In the genomic region with DNA sequence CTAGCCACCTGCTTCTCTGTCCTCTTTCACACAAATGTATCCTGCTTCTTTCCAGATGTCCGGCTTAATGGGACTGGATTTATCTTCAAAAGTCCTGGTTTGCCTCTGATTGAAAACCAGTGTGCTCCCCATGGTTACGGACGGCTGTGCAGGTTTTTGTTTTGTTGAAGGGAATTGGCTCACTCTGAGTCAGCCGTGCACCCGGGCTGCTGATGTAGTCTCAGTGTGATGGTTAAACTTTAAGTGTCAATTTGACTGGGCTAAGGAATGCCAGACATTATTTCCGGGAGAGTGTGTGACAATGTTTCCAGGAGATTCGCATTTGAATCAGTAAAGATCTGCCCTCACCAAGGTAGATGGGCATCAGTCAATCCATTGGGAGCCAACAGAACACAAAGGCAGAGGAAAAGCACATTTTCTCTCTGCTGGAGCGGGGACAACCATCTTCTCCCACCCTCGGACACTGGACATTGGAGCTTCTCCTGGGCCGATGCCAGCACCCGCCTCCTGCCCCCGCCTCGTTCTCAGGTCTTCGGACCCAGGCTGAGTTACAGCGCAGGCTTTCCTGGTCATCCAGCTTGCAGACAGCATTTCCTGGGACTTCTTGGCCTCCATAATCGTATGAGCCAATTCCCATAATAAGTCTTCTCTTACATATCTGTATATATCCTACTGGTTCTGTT, we compare ENCODE assay signal across 13 cellular contexts.
DNase-seq lines count a peak whose midpoint lies in the region; ATAC-seq, FAIRE-seq and TF ChIP-seq lines count a peak whose summit lies in the region.
"Had no signal": no experiment of that assay in that cellular context is flagged by ENCODE, and none has a peak within 500 bp of the region (broad histone marks: within the 10 kb centered on the region; RNA-seq: fewer than 3 reads in every experiment).

No MANE protein-coding gene starts in this region.

- no peaks in the 10 kb centered on the region for H3K79me2 ChIP-seq in neural progenitor cell (ENCODE audit: low read depth)

- H2AFZ ChIP-seq in neural progenitor cell (replicated peaks) = no peak overlapping the region

- in situ Hi-C loops in KBM-7 (cut with MboI; ENCODE audit: low pct_unique_long_range_greater_than_20kb, low sequenced_read_pairs) = no loop called here

- intact Hi-C loops in esophagus muscularis mucosa (cut with DNase I) = no loop called here

- TF ChIP-seq POLR2A in A549 (IDR thresholded peaks at IDR 0.05; ENCODE audit: low read length) (no peak), esophagus muscularis mucosa (IDR thresholded peaks at IDR 0.05; ENCODE audit: low read depth) (no peak)

- H3K4me3 ChIP-seq in A549 (no peak overlapping the region), esophagus muscularis mucosa (no peak overlapping the region), neural progenitor cell (no peak overlapping the region)

- H3K4me1 Mint-ChIP-seq in neural progenitor cell = peaks cover 78% of the 10 kb centered on the region

- H3K27me3 ChIP-seq in esophagus muscularis mucosa = no peaks in the 10 kb centered on the region
- no peaks in the 10 kb centered on the region for H3K27me3 ChIP-seq in neural progenitor cell

- no peak overlapping the region for H3K9ac ChIP-seq in neural progenitor cell

- peaks cover 18% of the 10 kb centered on the region for H3K27me3 Mint-ChIP-seq in neural progenitor cell (ENCODE audit: insufficient read depth, low read depth)

- peaks cover 6% of the 10 kb centered on the region for H3K9me3 Mint-ChIP-seq in neural progenitor cell

- POLR2A ChIA-PET in A549 (lab: Yijun Ruan, JAX) = no interaction called here

- H3K9me3 ChIP-seq in A549 (no peaks in the 10 kb centered on the region), esophagus muscularis mucosa (no peaks in the 10 kb centered on the region), neural progenitor cell (ENCODE audit: low read depth) (no peaks in the 10 kb centered on the region)

- H3K27ac Mint-ChIP-seq in neural progenitor cell = peak overlapping the region; percentile 92

- H4K20me1 ChIP-seq in neural progenitor cell (ENCODE audit: low read depth) = no peaks in the 10 kb centered on the region

- no peak for FAIRE-seq in A549 (lab: Jason Lieb, UNC)
- FAIRE-seq: endometrium, TTC549 had no signal

- TF ChIP-seq RAD21 in A549 (conservative IDR thresholded peaks at IDR 0.05 in 1 of 2, IDR thresholded peaks at IDR 0.05 in 1 of 2) = no peak

- WGBS in A549 (ENCODE audit: missing lambda C conversion rate) = 53% methylated on average over 16 of the region's 16 CpGs
- 68% methylated on average over 15 of the region's 16 CpGs for WGBS in esophagus muscularis mucosa

- H3K27ac ChIP-seq in A549 = 0 out of 6 replicates have a peak overlapping the region, but pooled peaks of 1 of the 2 experiments have one; percentile 5
- peak overlapping the region; percentile 69 to 83 (median 77) for H3K27ac ChIP-seq in esophagus muscularis mucosa (replicated peaks in 1 of 4)
- peak overlapping the region; percentile 21 for H3K27ac ChIP-seq in neural progenitor cell
- H3K27ac ChIP-seq: C4-2B had no signal

- DNase-seq in A549 (ENCODE audit: low read depth in 1 of 2, low spot score in 1 of 2) (no peak), HK-2 (ENCODE audit: unreplicated experiment) (peak; percentile 72), esophagus muscularis mucosa (ENCODE audit: extremely low spot score) (no peak), neural progenitor cell (ENCODE audit: low spot score) (peak; percentile 49), KBM-7 (no peak), GM10266 (ENCODE audit: extremely low spot score) (no peak)
- DNase-seq: activated gamma-delta T cell; stimulated activated CD4-positive, alpha-beta T cell treated with anti-CD3 and anti-CD28 coated beads, Interleukin-1b, Interleukin-23, amount 100 ng/mL, for 48 hours had no signal

- TF ChIP-seq CTCF in A549 (IDR thresholded peaks at IDR 0.05) (no peak), esophagus muscularis mucosa (IDR thresholded peaks at IDR 0.05) (no peak), neural progenitor cell (IDR thresholded peaks at IDR 0.05) (no peak), GM10266 (IDR thresholded peaks at IDR 0.05; ENCODE audit: control insufficient read depth, insufficient read depth, low read depth, missing control alignments) (no peak)

- TF ChIP-seq EP300 in A549 (IDR thresholded peaks at IDR 0.05) (no peak), esophagus muscularis mucosa (IDR thresholded peaks at IDR 0.05) (no peak)

- H3F3A ChIP-seq in neural progenitor cell (ENCODE audit: low read depth) = peaks cover 50% of the 10 kb centered on the region

- H3K4me2 ChIP-seq in A549 = peak overlapping the region; percentile 15; the same call in 2 of the 3 replicates
- H3K4me2 ChIP-seq in neural progenitor cell = peak overlapping the region; percentile 17

- peak overlapping the region; percentile 22 for H3K4me3 Mint-ChIP-seq in neural progenitor cell

- H3K36me3 Mint-ChIP-seq in neural progenitor cell = no peaks in the 10 kb centered on the region

- CTCF ChIA-PET in A549 (lab: Yijun Ruan, JAX) = interaction anchor here (1.7 kb wide), 1 partner anchor 290 kb away, joined by 4 read pairs; no protein-coding TSS in a partner anchor

- no peaks in the 10 kb centered on the region for H3K36me3 ChIP-seq in esophagus muscularis mucosa
- H3K36me3 ChIP-seq in neural progenitor cell = no peaks in the 10 kb centered on the region

- H3K4me1 ChIP-seq in A549 = peaks cover 31% of the 10 kb centered on the region
- H3K4me1 ChIP-seq in esophagus muscularis mucosa = peaks cover 42 to 51% (median 47%) of the 10 kb centered on the region in 4 donors
- H3K4me1 ChIP-seq in neural progenitor cell = peaks cover 39% of the 10 kb centered on the region

- ATAC-seq in A549 (peak in 1 of 2 experiments; percentile 12; a peak in 1 of 6 replicates), GM19397 (IDR thresholded peaks at IDR 0.05; ENCODE audit: unreplicated experiment) (no peak), HG03432 (IDR thresholded peaks at IDR 0.05; ENCODE audit: unreplicated experiment) (no peak)

TF ChIP-seq in A549, 52 proteins besides CTCF, POLR2A, EP300 and RAD21:
- no peak for TF ChIP-seq NPAS2 (CRISPR knock-in tag; IDR thresholded peaks at IDR 0.05; ENCODE audit: borderline replicate concordance)
- TF ChIP-seq, protein P1, sequence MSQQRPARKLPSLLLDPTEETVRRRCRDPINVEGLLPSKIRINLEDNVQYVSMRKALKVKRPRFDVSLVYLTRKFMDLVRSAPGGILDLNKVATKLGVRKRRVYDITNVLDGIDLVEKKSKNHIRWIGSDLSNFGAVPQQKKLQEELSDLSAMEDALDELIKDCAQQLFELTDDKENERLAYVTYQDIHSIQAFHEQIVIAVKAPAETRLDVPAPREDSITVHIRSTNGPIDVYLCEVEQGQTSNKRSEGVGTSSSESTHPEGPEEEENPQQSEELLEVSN (IDR thresholded peaks at IDR 0.05; ENCODE audit: borderline replicate concordance, low read depth) = no peak
- TF ChIP-seq NR3C1 (IDR thresholded peaks at IDR 0.05) = no peak
- no peak for TF ChIP-seq BHLHE40 (IDR thresholded peaks at IDR 0.05; ENCODE audit: low read depth, low read length)
- TF ChIP-seq KDM1A (IDR thresholded peaks at IDR 0.05; ENCODE audit: low read depth) = no peak
- TF ChIP-seq, protein P2, sequence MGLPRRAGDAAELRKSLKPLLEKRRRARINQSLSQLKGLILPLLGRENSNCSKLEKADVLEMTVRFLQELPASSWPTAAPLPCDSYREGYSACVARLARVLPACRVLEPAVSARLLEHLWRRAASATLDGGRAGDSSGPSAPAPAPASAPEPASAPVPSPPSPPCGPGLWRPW (IDR thresholded peaks at IDR 0.05) = no peak

Comparison
In these comparisons a context has a peak if more than half of its experiments do, and no peak if none do; other contexts are left out.
1. DNase-seq: peak in HK-2 (single experiment) and neural progenitor cell (single experiment); none in A549 (0 of 2), esophagus muscularis mucosa (single experiment), KBM-7 (single experiment) and GM10266 (single experiment).